In the genomic region with DNA sequence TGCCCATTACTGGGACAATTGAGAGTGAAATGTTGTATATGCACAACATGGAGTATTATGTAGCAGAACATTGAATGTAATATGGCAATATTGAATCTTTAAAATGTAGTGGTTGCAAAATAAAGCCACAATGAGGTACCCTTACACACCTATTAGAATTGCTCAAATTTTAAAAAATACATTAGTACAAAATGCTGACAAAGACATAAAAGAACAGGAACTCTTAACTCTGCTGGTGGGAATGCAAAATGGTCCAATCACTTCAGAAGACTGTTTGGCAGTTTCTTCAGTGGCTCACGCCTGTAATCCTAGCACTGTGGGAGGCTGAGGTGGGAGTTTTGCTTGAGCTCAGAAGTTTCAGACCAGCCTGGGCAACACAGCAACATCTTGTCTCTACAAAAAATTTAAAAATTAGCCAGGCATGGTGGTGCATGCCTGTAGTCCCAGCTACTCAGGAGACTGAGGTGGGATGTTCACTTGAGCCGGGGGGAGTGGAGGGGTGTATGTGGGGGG, we compare ENCODE assay signal across 1 cellular context.
TF ChIP-seq lines count a peak whose summit lies in the region.

No MANE protein-coding gene starts in this region.

TF ChIP-seq in WTC11, 78 proteins besides CTCF, POLR2A, EP300 and RAD21 (continued from another document):
- TF ChIP-seq, protein P1, sequence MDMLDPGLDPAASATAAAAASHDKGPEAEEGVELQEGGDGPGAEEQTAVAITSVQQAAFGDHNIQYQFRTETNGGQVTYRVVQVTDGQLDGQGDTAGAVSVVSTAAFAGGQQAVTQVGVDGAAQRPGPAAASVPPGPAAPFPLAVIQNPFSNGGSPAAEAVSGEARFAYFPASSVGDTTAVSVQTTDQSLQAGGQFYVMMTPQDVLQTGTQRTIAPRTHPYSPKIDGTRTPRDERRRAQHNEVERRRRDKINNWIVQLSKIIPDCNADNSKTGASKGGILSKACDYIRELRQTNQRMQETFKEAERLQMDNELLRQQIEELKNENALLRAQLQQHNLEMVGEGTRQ (CRISPR knock-in tag; IDR thresholded peaks at IDR 0.05) = no peak
- no peak for TF ChIP-seq GRHL2 (CRISPR knock-in tag; IDR thresholded peaks at IDR 0.05; ENCODE audit: insufficient replicate concordance, severe bottlenecking)
- TF ChIP-seq, protein P2, sequence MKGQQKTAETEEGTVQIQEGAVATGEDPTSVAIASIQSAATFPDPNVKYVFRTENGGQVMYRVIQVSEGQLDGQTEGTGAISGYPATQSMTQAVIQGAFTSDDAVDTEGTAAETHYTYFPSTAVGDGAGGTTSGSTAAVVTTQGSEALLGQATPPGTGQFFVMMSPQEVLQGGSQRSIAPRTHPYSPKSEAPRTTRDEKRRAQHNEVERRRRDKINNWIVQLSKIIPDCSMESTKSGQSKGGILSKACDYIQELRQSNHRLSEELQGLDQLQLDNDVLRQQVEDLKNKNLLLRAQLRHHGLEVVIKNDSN (CRISPR knock-in tag; IDR thresholded peaks at IDR 0.05) = no peak
- no peak for TF ChIP-seq NFE2L1 (CRISPR knock-in tag; IDR thresholded peaks at IDR 0.05)
- TF ChIP-seq RORB (CRISPR knock-in tag; IDR thresholded peaks at IDR 0.05) = no peak
- TF ChIP-seq, protein P3, sequence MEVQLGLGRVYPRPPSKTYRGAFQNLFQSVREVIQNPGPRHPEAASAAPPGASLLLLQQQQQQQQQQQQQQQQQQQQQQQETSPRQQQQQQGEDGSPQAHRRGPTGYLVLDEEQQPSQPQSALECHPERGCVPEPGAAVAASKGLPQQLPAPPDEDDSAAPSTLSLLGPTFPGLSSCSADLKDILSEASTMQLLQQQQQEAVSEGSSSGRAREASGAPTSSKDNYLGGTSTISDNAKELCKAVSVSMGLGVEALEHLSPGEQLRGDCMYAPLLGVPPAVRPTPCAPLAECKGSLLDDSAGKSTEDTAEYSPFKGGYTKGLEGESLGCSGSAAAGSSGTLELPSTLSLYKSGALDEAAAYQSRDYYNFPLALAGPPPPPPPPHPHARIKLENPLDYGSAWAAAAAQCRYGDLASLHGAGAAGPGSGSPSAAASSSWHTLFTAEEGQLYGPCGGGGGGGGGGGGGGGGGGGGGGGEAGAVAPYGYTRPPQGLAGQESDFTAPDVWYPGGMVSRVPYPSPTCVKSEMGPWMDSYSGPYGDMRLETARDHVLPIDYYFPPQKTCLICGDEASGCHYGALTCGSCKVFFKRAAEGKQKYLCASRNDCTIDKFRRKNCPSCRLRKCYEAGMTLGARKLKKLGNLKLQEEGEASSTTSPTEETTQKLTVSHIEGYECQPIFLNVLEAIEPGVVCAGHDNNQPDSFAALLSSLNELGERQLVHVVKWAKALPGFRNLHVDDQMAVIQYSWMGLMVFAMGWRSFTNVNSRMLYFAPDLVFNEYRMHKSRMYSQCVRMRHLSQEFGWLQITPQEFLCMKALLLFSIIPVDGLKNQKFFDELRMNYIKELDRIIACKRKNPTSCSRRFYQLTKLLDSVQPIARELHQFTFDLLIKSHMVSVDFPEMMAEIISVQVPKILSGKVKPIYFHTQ (CRISPR knock-in tag; IDR thresholded peaks at IDR 0.05) = no peak
- TF ChIP-seq RELA (CRISPR knock-in tag; IDR thresholded peaks at IDR 0.05; ENCODE audit: borderline replicate concordance) = no peak
- TF ChIP-seq FOXK1 (CRISPR knock-in tag; IDR thresholded peaks at IDR 0.05) = no peak
- TF ChIP-seq, protein P4, sequence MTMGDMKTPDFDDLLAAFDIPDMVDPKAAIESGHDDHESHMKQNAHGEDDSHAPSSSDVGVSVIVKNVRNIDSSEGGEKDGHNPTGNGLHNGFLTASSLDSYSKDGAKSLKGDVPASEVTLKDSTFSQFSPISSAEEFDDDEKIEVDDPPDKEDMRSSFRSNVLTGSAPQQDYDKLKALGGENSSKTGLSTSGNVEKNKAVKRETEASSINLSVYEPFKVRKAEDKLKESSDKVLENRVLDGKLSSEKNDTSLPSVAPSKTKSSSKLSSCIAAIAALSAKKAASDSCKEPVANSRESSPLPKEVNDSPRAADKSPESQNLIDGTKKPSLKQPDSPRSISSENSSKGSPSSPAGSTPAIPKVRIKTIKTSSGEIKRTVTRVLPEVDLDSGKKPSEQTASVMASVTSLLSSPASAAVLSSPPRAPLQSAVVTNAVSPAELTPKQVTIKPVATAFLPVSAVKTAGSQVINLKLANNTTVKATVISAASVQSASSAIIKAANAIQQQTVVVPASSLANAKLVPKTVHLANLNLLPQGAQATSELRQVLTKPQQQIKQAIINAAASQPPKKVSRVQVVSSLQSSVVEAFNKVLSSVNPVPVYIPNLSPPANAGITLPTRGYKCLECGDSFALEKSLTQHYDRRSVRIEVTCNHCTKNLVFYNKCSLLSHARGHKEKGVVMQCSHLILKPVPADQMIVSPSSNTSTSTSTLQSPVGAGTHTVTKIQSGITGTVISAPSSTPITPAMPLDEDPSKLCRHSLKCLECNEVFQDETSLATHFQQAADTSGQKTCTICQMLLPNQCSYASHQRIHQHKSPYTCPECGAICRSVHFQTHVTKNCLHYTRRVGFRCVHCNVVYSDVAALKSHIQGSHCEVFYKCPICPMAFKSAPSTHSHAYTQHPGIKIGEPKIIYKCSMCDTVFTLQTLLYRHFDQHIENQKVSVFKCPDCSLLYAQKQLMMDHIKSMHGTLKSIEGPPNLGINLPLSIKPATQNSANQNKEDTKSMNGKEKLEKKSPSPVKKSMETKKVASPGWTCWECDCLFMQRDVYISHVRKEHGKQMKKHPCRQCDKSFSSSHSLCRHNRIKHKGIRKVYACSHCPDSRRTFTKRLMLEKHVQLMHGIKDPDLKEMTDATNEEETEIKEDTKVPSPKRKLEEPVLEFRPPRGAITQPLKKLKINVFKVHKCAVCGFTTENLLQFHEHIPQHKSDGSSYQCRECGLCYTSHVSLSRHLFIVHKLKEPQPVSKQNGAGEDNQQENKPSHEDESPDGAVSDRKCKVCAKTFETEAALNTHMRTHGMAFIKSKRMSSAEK (CRISPR knock-in tag; IDR thresholded peaks at IDR 0.05; ENCODE audit: borderline replicate concordance) = no peak
- TF ChIP-seq NR3C1 (CRISPR knock-in tag; conservative IDR thresholded peaks at IDR 0.05; ENCODE audit: low read depth) = no peak
- TF ChIP-seq, protein P5, sequence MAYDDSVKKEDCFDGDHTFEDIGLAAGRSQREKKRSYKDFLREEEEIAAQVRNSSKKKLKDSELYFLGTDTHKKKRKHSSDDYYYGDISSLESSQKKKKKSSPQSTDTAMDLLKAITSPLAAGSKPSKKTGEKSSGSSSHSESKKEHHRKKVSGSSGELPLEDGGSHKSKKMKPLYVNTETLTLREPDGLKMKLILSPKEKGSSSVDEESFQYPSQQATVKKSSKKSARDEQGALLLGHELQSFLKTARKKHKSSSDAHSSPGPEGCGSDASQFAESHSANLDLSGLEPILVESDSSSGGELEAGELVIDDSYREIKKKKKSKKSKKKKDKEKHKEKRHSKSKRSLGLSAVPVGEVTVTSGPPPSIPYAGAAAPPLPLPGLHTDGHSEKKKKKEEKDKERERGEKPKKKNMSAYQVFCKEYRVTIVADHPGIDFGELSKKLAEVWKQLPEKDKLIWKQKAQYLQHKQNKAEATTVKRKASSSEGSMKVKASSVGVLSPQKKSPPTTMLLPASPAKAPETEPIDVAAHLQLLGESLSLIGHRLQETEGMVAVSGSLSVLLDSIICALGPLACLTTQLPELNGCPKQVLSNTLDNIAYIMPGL (CRISPR knock-in tag; IDR thresholded peaks at IDR 0.05) = no peak
TF ChIP-seq in WTC11: peak in this region for 0.
